8 cellular contexts compared by ENCODE assay signal in genomic region chr1:1212780-1213152, GRCh38. TPM values are rescaled to one million over a fixed set of nuclear protein-coding genes. Genes with fewer than 3 reads are reported as not detected.
DNase-seq lines count a peak whose midpoint lies in the region; ATAC-seq lines count a peak whose summit lies in the region.

No MANE protein-coding gene starts in this region.

- peaks cover 0 to 7% (median 3%) of the 10 kb centered on the region in 5 donors for H3K27me3 ChIP-seq in subcutaneous abdominal adipose tissue (ENCODE audit: control insufficient read depth in 5 of 5, insufficient read depth in 4 of 5, low read length in 5 of 5)

- no peaks in the 10 kb centered on the region for H3K9me3 ChIP-seq in subcutaneous abdominal adipose tissue (ENCODE audit: control insufficient read depth in 5 of 5, low read length in 5 of 5)

- intact Hi-C loops in left colon (cut with DNase I, micrococcal nuclease): no loop called here

- H3K27ac ChIP-seq in subcutaneous abdominal adipose tissue (ENCODE audit: low read depth, low read length): peak overlapping the region; percentile 46

- ATAC-seq in left colon (peak; percentile 16), HG02973 (IDR thresholded peaks at IDR 0.05; ENCODE audit: unreplicated experiment) (no peak)

- peak overlapping the region in 3 of 5 donors; percentile 35 to 69 (median 41) for H3K9ac ChIP-seq in subcutaneous abdominal adipose tissue (ENCODE audit: low read length in 5 of 5)

- peaks cover 6 to 68% (median 46%) of the 10 kb centered on the region in 5 donors for H3K4me1 ChIP-seq in subcutaneous abdominal adipose tissue (ENCODE audit: control insufficient read depth in 5 of 5, insufficient read depth in 5 of 5, low read length in 5 of 5)

- H3K4me3 ChIP-seq in subcutaneous abdominal adipose tissue (ENCODE audit: low read depth in 1 of 5, low read length in 5 of 5): peak overlapping the region in 4 of 5 donors; percentile 19 to 67 (median 56)

- H3K36me3 ChIP-seq in subcutaneous abdominal adipose tissue (ENCODE audit: control insufficient read depth in 5 of 5, insufficient read depth in 5 of 5, low read length in 5 of 5): peaks cover 0 to 22% (median 14%) of the 10 kb centered on the region in 5 donors

- peak; percentile 58 for DNase-seq in activated CD4-positive, alpha-beta T cell treated with anti-CD3 and anti-CD28 coated beads for 48 hours
- DNase-seq in activated CD4-positive, alpha-beta T cell treated with anti-CD3 and anti-CD28 coated beads for 1 hour: no peak
- DNase-seq in activated T-cell treated with anti-CD3 and anti-CD28 coated beads, Interleukin-2, amount 50 U/mL, for 48 hours: peak; percentile 65 to 72
- DNase-seq in left colon (peak in 1 of 2 donors; percentile 60), SIG-M5 (lab: John Stamatoyannopoulos, UW) (no peak), NCI-H2029 (lab: John Stamatoyannopoulos, UW) (no peak)

RNA-seq across cellular contexts. Expression of gene TNFRSF4, which starts 1.2 kb away (rescaled TPM):
- total RNA-seq in left colon: 1 to 10 TPM in 1 of 2 donors, under 1 TPM in 1; 0.55 to 1.3 TPM

RNA-seq across cellular contexts. Expression of gene TNFRSF18, which starts 6.4 kb away (rescaled TPM):
- 1 to 10 TPM in 1 of 2 donors, under 1 TPM in 1; 0.64 to 3.7 TPM for total RNA-seq in left colon

RNA-seq across cellular contexts. Expression of gene SDF4, which starts 19.0 kb away (rescaled TPM):
- 100 to 1,000 TPM; 235 to 273 TPM for total RNA-seq in left colon

RNA-seq across cellular contexts. Expression of gene B3GALT6, which starts 19.3 kb away (rescaled TPM):
- 1 to 10 TPM; 8.2 to 9.6 TPM for total RNA-seq in left colon

RNA-seq across cellular contexts. Expression of gene C1QTNF12, which starts 33.8 kb away (rescaled TPM):
- total RNA-seq in left colon: 10 to 100 TPM; 40.0 to 71.6 TPM

Comparison
In these comparisons a context has a peak if more than half of its experiments do, and no peak if none do; other contexts are left out.
1. DNase-seq: peak in activated CD4-positive, alpha-beta T cell treated with anti-CD3 and anti-CD28 coated beads for 48 hours (single experiment) and activated T-cell treated with anti-CD3 and anti-CD28 coated beads, Interleukin-2, amount 50 U/mL, for 48 hours (2 of 2); none in activated CD4-positive, alpha-beta T cell treated with anti-CD3 and anti-CD28 coated beads for 1 hour (single experiment), SIG-M5 (single experiment) and NCI-H2029 (single experiment).